In genomic region chr1:73947009-73947408, GRCh38 we compare ENCODE assay signal across 22 cellular contexts.
DNase-seq lines count a peak whose midpoint lies in the region; ATAC-seq, FAIRE-seq and TF ChIP-seq lines count a peak whose summit lies in the region.
"Had no signal": no experiment of that assay in that cellular context is flagged by ENCODE, and none has a peak within 500 bp of the region (broad histone marks: within the 10 kb centered on the region; RNA-seq: fewer than 3 reads in every experiment).

No MANE protein-coding gene starts in this region.

- TF ChIP-seq POLR2A in HepG2 (IDR thresholded peaks at IDR 0.05; ENCODE audit: insufficient read depth in 1 of 2, low read depth in 2 of 2, low read length in 2 of 2): no peak

- H4K20me1 ChIP-seq in DND-41 (ENCODE audit: insufficient read depth, low read length) (no peaks in the 10 kb centered on the region), HepG2 (ENCODE audit: insufficient read depth, low read length) (no peaks in the 10 kb centered on the region)

- no TSS peak for BruUV-seq in HepG2 (replicated peaks; lab: Mats Ljungman, UMichigan)

- in situ Hi-C loops in HepG2 (cut with HindIII; ENCODE audit: extremely low pct_ligation_motif_present, low pct_unique_long_range_greater_than_20kb): no loop called here

- ATAC-seq in DND-41 (ENCODE audit: insufficient read depth, low read depth) (peak; percentile 48; the same call in 1 of the 3 replicates), GM21786 (IDR thresholded peaks at IDR 0.05; ENCODE audit: unreplicated experiment) (peak; percentile 47), HepG2 (no peak), GM21526 (IDR thresholded peaks at IDR 0.05; ENCODE audit: low FRiP score, unreplicated experiment) (no peak), psoas muscle (no peak), GM21360 (IDR thresholded peaks at IDR 0.05; ENCODE audit: unreplicated experiment) (no peak)
- ATAC-seq: GM23338, HCT116, T-cell had no signal

- TF ChIP-seq RAD21 in HepG2 (CRISPR knock-in tag; IDR thresholded peaks at IDR 0.05): no peak

- TF ChIP-seq EP300 in HepG2 (IDR thresholded peaks at IDR 0.05; ENCODE audit: low read depth in 2 of 2, low read length in 2 of 2) (no peak), HepG2 (CRISPR knock-in tag; IDR thresholded peaks at IDR 0.05; ENCODE audit: borderline replicate concordance) (no peak)

- peak; percentile 53 for FAIRE-seq in RCC 7860 (lab: Jason Lieb, UNC)
- no peak for FAIRE-seq in HepG2 (lab: Jason Lieb, UNC)
- FAIRE-seq: G401.6 had no signal

- H3K4me1 ChIP-seq in DND-41 (ENCODE audit: insufficient read depth, low read length): no peaks in the 10 kb centered on the region
- H3K4me1 ChIP-seq in HepG2 (ENCODE audit: insufficient read depth, low read length): no peaks in the 10 kb centered on the region
- H3K4me1 ChIP-seq in psoas muscle: no peaks in the 10 kb centered on the region

- H2AFZ ChIP-seq in DND-41 (ENCODE audit: low read depth, low read length) (no peak overlapping the region), HepG2 (ENCODE audit: low read length) (no peak overlapping the region)
- H2AFZ ChIP-seq: GM23338 had no signal

- H3K9ac ChIP-seq in DND-41 (ENCODE audit: low read depth, low read length) (no peak overlapping the region), HepG2 (ENCODE audit: insufficient read depth, low read depth, low read length) (no peak overlapping the region)
- H3K9ac ChIP-seq: SK-N-SH had no signal

- POLR2A ChIA-PET in HepG2 (lab: Yijun Ruan, JAX): no interaction called here

- H3K9me3 ChIP-seq in DND-41 (ENCODE audit: insufficient read depth, low read length, severe bottlenecking) (no peaks in the 10 kb centered on the region), HepG2 (ENCODE audit: low read length) (peaks cover 43% of the 10 kb centered on the region), psoas muscle (no peaks in the 10 kb centered on the region)
- H3K9me3 ChIP-seq: SK-N-SH had no signal

- CTCF ChIA-PET in HepG2 (lab: Yijun Ruan, JAX; ENCODE audit: low intra/inter-chr PET ratio, low total read pairs): no interaction called here

- H3K4me2 ChIP-seq in DND-41 (ENCODE audit: insufficient read depth, low read length) (no peak overlapping the region), HepG2 (ENCODE audit: low read depth, low read length) (no peak overlapping the region)
- H3K4me2 ChIP-seq: GM23338, SK-N-SH had no signal

- H3K36me3 ChIP-seq in DND-41 (ENCODE audit: insufficient read depth, low read length): no peaks in the 10 kb centered on the region
- no peaks in the 10 kb centered on the region for H3K36me3 ChIP-seq in HepG2 (replicated peaks in 1 of 2; ENCODE audit: control insufficient read depth in 1 of 2, insufficient read depth in 2 of 2, low read length in 2 of 2)
- no peaks in the 10 kb centered on the region for H3K36me3 ChIP-seq in psoas muscle (ENCODE audit: insufficient read depth in 1 of 2, low read depth in 1 of 2)

- 14% methylated on average over 3 of the region's 3 CpGs for WGBS in HepG2 (ENCODE audit: low lambda C conversion rate)
- WGBS in psoas muscle, 3 donors: 85 to 89% (median 86%) methylated on average over 3 of the region's 3 CpGs

- no peak overlapping the region for H3K27ac ChIP-seq in DND-41 (ENCODE audit: low read length)
- H3K27ac ChIP-seq in HepG2 (ENCODE audit: extremely low read length, insufficient read depth, low read length): no peak overlapping the region
- no peak overlapping the region for H3K27ac ChIP-seq in psoas muscle

- TF ChIP-seq CTCF in DND-41 (IDR thresholded peaks at IDR 0.05; ENCODE audit: borderline replicate concordance, extremely low read depth, low read length, poor library complexity, severe bottlenecking) (no peak), HepG2 (CRISPR knock-in tag; IDR thresholded peaks at IDR 0.05) (no peak), psoas muscle (IDR thresholded peaks at IDR 0.05) (no peak)

- H3K27me3 ChIP-seq in DND-41 (ENCODE audit: insufficient read depth, low read length, poor library complexity) (no peaks in the 10 kb centered on the region), HepG2 (ENCODE audit: control insufficient read depth in 1 of 2, insufficient read depth in 2 of 2, low read length in 2 of 2) (no peaks in the 10 kb centered on the region), psoas muscle (ENCODE audit: insufficient read depth in 3 of 3, low read length in 2 of 3) (no peaks in the 10 kb centered on the region)

- no peak overlapping the region for H3K4me3 ChIP-seq in DND-41 (ENCODE audit: low read depth in 1 of 2, low read length in 2 of 2)
- H3K4me3 ChIP-seq in HepG2 (replicated peaks in 1 of 3; ENCODE audit: insufficient read depth in 1 of 3, low read depth in 2 of 3, low read length in 3 of 3): no peak overlapping the region
- H3K4me3 ChIP-seq in psoas muscle: no peak overlapping the region
- H3K4me3 ChIP-seq: GM23338 had no signal

- intact Hi-C loops in HepG2 (cut with micrococcal nuclease; ENCODE audit: unreplicated experiment) (no loop called here), psoas muscle (cut with DNase I) (no loop called here)

- H3K79me2 ChIP-seq in DND-41 (ENCODE audit: insufficient read depth, low read length) (no peaks in the 10 kb centered on the region), HepG2 (ENCODE audit: insufficient read depth, low read length) (no peaks in the 10 kb centered on the region)

- DNase-seq in DND-41 (no peak), RCC 7860 (ENCODE audit: low spot score) (no peak), HepG2 (ENCODE audit: low spot score) (peak; percentile 2), NCI-H82 treated with DMSO at 0.1 percent for 48 hours (lab: John Stamatoyannopoulos, UW; ENCODE audit: unreplicated experiment) (no peak), psoas muscle (no peak)
- DNase-seq: 8988T; NCI-H1092 treated with DMSO at 0.1 percent for 48 hours; NCI-H146; NCI-H2029 treated with DMSO at 0.1 percent for 48 hours; NCI-H2171; NCI-H526; NK-92 treated with Interleukin-12 subunit alpha and Interleukin-12 subunit beta, amount 100 ng/mL, for 24 hours; OCI-M1; SHP77; SK-N-SH; T-cell had no signal

TF ChIP-seq in HepG2, 621 proteins besides CTCF, POLR2A, EP300 and RAD21:
- no peak for TF ChIP-seq SKIL (CRISPR knock-in tag; IDR thresholded peaks at IDR 0.05; ENCODE audit: borderline replicate concordance)
- TF ChIP-seq HNF4A (CRISPR knock-in tag; IDR thresholded peaks at IDR 0.05): peak; percentile 26; the same call in 1 of the 2 replicates

Comparison
In these comparisons a context has a peak if more than half of its experiments do, and no peak if none do; other contexts are left out.
1. ATAC-seq: peak in DND-41 (single experiment) and GM21786 (single experiment); none in HepG2 (single experiment), GM21526 (single experiment), psoas muscle (0 of 4) and GM21360 (single experiment).